8 cellular contexts compared by ENCODE assay signal in genomic region chr3:120741837-120742197, GRCh38. TPM values are rescaled to one million over a fixed set of nuclear protein-coding genes. Genes with fewer than 3 reads are reported as not detected.
DNase-seq lines count a peak whose midpoint lies in the region; ATAC-seq and TF ChIP-seq lines count a peak whose summit lies in the region.

No MANE protein-coding gene starts in this region.

- H3K4me1 ChIP-seq in mammary epithelial cell (ENCODE audit: insufficient read depth, low read length) = peaks cover 6% of the 10 kb centered on the region

- TSS peak; percentile 52 for BruUV-seq in mammary epithelial cell (replicated peaks; lab: Mats Ljungman, UMichigan)

- TF ChIP-seq CTCF in mammary epithelial cell (conservative IDR thresholded peaks at IDR 0.05 in 1 of 2, IDR thresholded peaks at IDR 0.05 in 1 of 2; ENCODE audit: extremely low read depth in 1 of 2, insufficient read depth in 1 of 2, low read depth in 1 of 2, low read length in 2 of 2) = no peak
- TF ChIP-seq CTCF in mesothelial cell of epicardium (IDR thresholded peaks at IDR 0.05; ENCODE audit: unreplicated experiment) = no peak

- peak overlapping the region; percentile 91 for H3K4me3 Mint-ChIP-seq in mesothelial cell of epicardium

- ATAC-seq in GM21447 (IDR thresholded peaks at IDR 0.05; ENCODE audit: unreplicated experiment) = peak; percentile 11

- CTCF ChIA-PET in mammary epithelial cell (lab: Charles Lee; ENCODE audit: low non-redundant PET) = no interaction called here

- peaks cover 21% of the 10 kb centered on the region for H3K36me3 Mint-ChIP-seq in mesothelial cell of epicardium

- H3K9me3 Mint-ChIP-seq in mesothelial cell of epicardium = peaks cover 7% of the 10 kb centered on the region

- H3K9me3 ChIP-seq in mammary epithelial cell (replicated peaks; ENCODE audit: insufficient read depth, low read length) = no peaks in the 10 kb centered on the region

- peak overlapping the region; percentile 84 for H3K27ac Mint-ChIP-seq in mesothelial cell of epicardium

- H3K9ac ChIP-seq in mammary epithelial cell (ENCODE audit: insufficient read depth, low read length) = peak overlapping the region; percentile 99

- DNase-seq in ELR (ENCODE audit: low read depth) (peak; percentile 54), Kasumi-1 (lab: John Stamatoyannopoulos, UW) (peak; percentile 66 to 78), mammary epithelial cell (no peak), mesothelial cell of epicardium (ENCODE audit: low spot score in 2 of 2, unreplicated experiment in 2 of 2) (no peak), NCI-H1417 (lab: John Stamatoyannopoulos, UW) (no peak), SK-N-DZ (ENCODE audit: low spot score) (no peak), GDM1 (lab: John Stamatoyannopoulos, UW) (no peak)

- peak overlapping the region; percentile 86 to 97 (median 86) for H3K4me3 ChIP-seq in mammary epithelial cell (replicated peaks in 1 of 3; ENCODE audit: insufficient read depth in 1 of 3, low read depth in 2 of 3, low read length in 3 of 3)

- peaks cover 53% of the 10 kb centered on the region for H3K79me2 ChIP-seq in mammary epithelial cell (ENCODE audit: insufficient read depth, low read length)

- H2AFZ ChIP-seq in mammary epithelial cell (ENCODE audit: low read depth, low read length) = peak overlapping the region; percentile 99

- WGBS in mammary epithelial cell (ENCODE audit: low coverage, missing lambda C conversion rate) = 14% methylated on average over 10 of the region's 10 CpGs

- no peaks in the 10 kb centered on the region for H3K27me3 Mint-ChIP-seq in mesothelial cell of epicardium (ENCODE audit: low read depth)

- no peaks in the 10 kb centered on the region for H3K27me3 ChIP-seq in mammary epithelial cell (ENCODE audit: insufficient read depth, low read length)

- dilution Hi-C loops in mammary epithelial cell (cut with HindIII; ENCODE audit: low sequenced_read_pairs) = no loop called here

- in situ Hi-C loops in mammary epithelial cell (cut with MboI; ENCODE audit: low sequenced_read_pairs in 2 of 2) = no loop called here

- peak overlapping the region; percentile 99 for H3K27ac ChIP-seq in mammary epithelial cell (ENCODE audit: insufficient read depth, low read depth, low read length)

- intact Hi-C loops in mammary epithelial cell (cut with micrococcal nuclease) = loop anchor here (1.0 kb wide), 1 partner anchor 146 kb away; the partner anchor contains the start of gene NDUFB4

- H4K20me1 ChIP-seq in mammary epithelial cell (ENCODE audit: insufficient read depth, low read length) = no peaks in the 10 kb centered on the region

- H3K4me1 Mint-ChIP-seq in mesothelial cell of epicardium = peaks cover 25% of the 10 kb centered on the region

- peaks cover 5% of the 10 kb centered on the region for H3K36me3 ChIP-seq in mammary epithelial cell (ENCODE audit: insufficient read depth, low read length)

- peak overlapping the region; percentile 79 for H3K4me2 ChIP-seq in mammary epithelial cell (ENCODE audit: insufficient read depth, low read depth, low read length)

RNA-seq across cellular contexts. Expression of gene RABL3, which starts 0.5 kb away (rescaled TPM):
- total RNA-seq in mammary epithelial cell = 10 to 100 TPM; 14.5 to 21.4 TPM
- polyA plus RNA-seq in mammary epithelial cell = 5.0 TPM
- 15.2 TPM for polyA minus RNA-seq in mammary epithelial cell
- 17.3 to 19.5 TPM (median 19.1 TPM) in 3 replicates for total RNA-seq in mesothelial cell of epicardium
- 9.2 and 13.9 TPM in 2 replicates for polyA plus RNA-seq in SK-N-DZ (2014; cell fraction: cytosol; rRNA removed)
- 4.1 and 4.9 TPM in 2 replicates for polyA plus RNA-seq in SK-N-DZ (2014; cell fraction: nucleus; rRNA removed)

RNA-seq across cellular contexts. Expression of gene GTF2E1, which starts 0.7 kb away (rescaled TPM):
- total RNA-seq in mammary epithelial cell = 10 to 100 TPM; 14.7 to 16.5 TPM
- polyA plus RNA-seq in mammary epithelial cell = 7.5 TPM
- 15.0 TPM for polyA minus RNA-seq in mammary epithelial cell
- total RNA-seq in mesothelial cell of epicardium = 17.9 to 19.7 TPM (median 18.0 TPM) in 3 replicates
- 20.0 and 27.7 TPM in 2 replicates for polyA plus RNA-seq in SK-N-DZ (2014; cell fraction: cytosol; rRNA removed)
- polyA plus RNA-seq in SK-N-DZ (2014; cell fraction: nucleus; rRNA removed) = 7.7 TPM in 2 replicates

RNA-seq across cellular contexts. Expression of gene HGD, which starts 59.8 kb away (rescaled TPM):
- total RNA-seq in mammary epithelial cell (under 1 TPM in 1 of 2 donors, not detected in 1; 0.50 TPM), mesothelial cell of epicardium (0.29 to 0.67 TPM (median 0.60 TPM) in 3 replicates)
- not detected for polyA plus RNA-seq in mammary epithelial cell
- polyA minus RNA-seq in mammary epithelial cell = not detected
- not detected in 2 replicates for polyA plus RNA-seq in SK-N-DZ (2014; cell fraction: cytosol; rRNA removed)
- polyA plus RNA-seq in SK-N-DZ (2014; cell fraction: nucleus; rRNA removed) = not detected in 2 replicates

Comparison
In these comparisons a context has a peak if more than half of its experiments do, and no peak if none do; other contexts are left out.
1. DNase-seq: peak in ELR (single experiment) and Kasumi-1 (2 of 2); none in mammary epithelial cell (single experiment), mesothelial cell of epicardium (0 of 2), NCI-H1417 (0 of 3), SK-N-DZ (single experiment) and GDM1 (single experiment).